Comparison of ENCODE assay signal across 34 cellular contexts in the genomic region with DNA sequence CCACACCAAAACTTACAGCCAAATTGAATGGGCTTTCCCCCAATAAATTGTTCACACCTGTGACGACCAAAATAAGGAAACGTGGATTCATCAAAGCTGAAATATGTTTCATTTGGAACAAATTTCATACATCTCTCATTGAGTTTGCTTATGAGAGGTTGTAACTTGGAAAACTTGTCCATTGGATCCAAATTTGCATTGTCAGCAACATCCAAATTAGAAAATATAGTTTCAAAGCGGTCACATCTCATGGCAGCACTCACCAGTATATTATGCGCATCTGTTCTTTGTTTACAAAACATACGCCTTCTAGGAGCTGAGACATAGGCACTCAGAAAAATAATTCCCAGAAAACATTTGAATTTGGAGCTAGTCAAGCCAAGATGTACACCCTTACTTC.
"Had no signal": no experiment of that assay in that cellular context is flagged by ENCODE, and none has a peak within 500 bp of the region (broad histone marks: within the 10 kb centered on the region; RNA-seq: fewer than 3 reads in every experiment).

No MANE protein-coding gene starts in this region.

- H3K36me3 ChIP-seq: adrenal gland, brain microvascular endothelial cell, breast epithelium had no signal

- DNase-seq: activated B cell treated with CpG ODN at 0.5 μM for 24 hours; activated CD4-positive, alpha-beta memory T cell treated with anti-CD3 and anti-CD28 coated beads for 36 hours; activated CD4-positive, alpha-beta T cell treated with anti-CD3 and anti-CD28 coated beads for 4 hours; activated CD4-positive, alpha-beta T cell treated with anti-CD3 and anti-CD28 coated beads, Interleukin-2, amount 10 ng/mL, durations not matched to agents 24 days and 14 days; activated CD4-positive, alpha-beta T cell treated with anti-CD3 and anti-CD28 coated beads, Interleukin-2, amount 50 U/mL, for 1 hour; activated CD4-positive, alpha-beta T cell treated with anti-CD3 and anti-CD28 coated beads, Interleukin-2, amount 50 U/mL, for 4 hours; activated CD4-positive, CD25-positive, alpha-beta regulatory T cell treated with anti-CD3 and anti-CD28 coated beads, Interleukin-2, amount 50 U/mL, for 72 hours; activated CD8-positive, alpha-beta memory T cell treated with anti-CD3 and anti-CD28 coated beads, Interleukin-2, amount 50 U/mL, for 4 hours; activated CD8-positive, alpha-beta T cell treated with anti-CD3 and anti-CD28 coated beads for 36 hours; activated effector memory CD4-positive, alpha-beta T cell treated with anti-CD3 and anti-CD28 coated beads, Interleukin-2, amount 50 U/mL, for 16 hours; activated gamma-delta T cell treated with Interleukin-2 at 50 U/mL for 16 hours; activated naive CD4-positive, alpha-beta T cell; activated naive CD4-positive, alpha-beta T cell treated with anti-CD3 and anti-CD28 coated beads for 36 hours; activated naive CD4-positive, alpha-beta T cell treated with anti-CD3 and anti-CD28 coated beads, Interleukin-2, amount 50 U/mL, for 16 hours; activated naive CD8-positive, alpha-beta T cell treated with anti-CD3 and anti-CD28 coated beads for 36 hours; activated T-cell treated with anti-CD3 and anti-CD28 coated beads for 4 hours; activated T-cell treated with anti-CD3 and anti-CD28 coated beads, Interleukin-2, amount 50 U/mL, for 1 hour; activated T-cell treated with anti-CD3 and anti-CD28 coated beads, Interleukin-2, amount 50 U/mL, for 4 hours; activated T-cell treated with anti-CD3 and anti-CD28 coated beads, Interleukin-2, amount 50 U/mL, for 72 hours; adrenal gland; amniotic stem cell; aorta; body of pancreas; brain microvascular endothelial cell; central memory CD4-positive, alpha-beta T cell; T-helper 1 cell; T-helper 2 cell; T-helper 9 cell had no signal

- ATAC-seq: activated CD8-positive, alpha-beta T cell treated with anti-CD3 and anti-CD28 coated beads for 36 hours; activated naive CD4-positive, alpha-beta T cell treated with anti-CD3 and anti-CD28 coated beads, Interleukin-2, amount 50 U/mL, for 72 hours; activated T-cell treated with anti-CD3 and anti-CD28 coated beads, Interleukin-2, amount 50 U/mL, for 4 hours; activated T-cell treated with anti-CD3 and anti-CD28 coated beads, Interleukin-2, amount 50 U/mL, for 72 hours; activated T-helper 17 cell treated with anti-CD3 and anti-CD28 coated beads, Interleukin-2, amount 50 U/mL, for 72 hours; body of pancreas had no signal

- H3K4me3 ChIP-seq: adrenal gland, body of pancreas, breast epithelium had no signal

- H3K27ac ChIP-seq: adrenal gland, body of pancreas, brain microvascular endothelial cell, breast epithelium, VCaP had no signal

- H3K9me3 ChIP-seq: adrenal gland, body of pancreas had no signal

- FAIRE-seq: astrocyte, TTC549 had no signal

- H3K27me3 ChIP-seq: adrenal gland, body of pancreas, brain microvascular endothelial cell, breast epithelium had no signal

- H3K4me1 ChIP-seq: adrenal gland, body of pancreas, breast epithelium had no signal
